8 cellular contexts compared by ENCODE assay signal in the genomic region with DNA sequence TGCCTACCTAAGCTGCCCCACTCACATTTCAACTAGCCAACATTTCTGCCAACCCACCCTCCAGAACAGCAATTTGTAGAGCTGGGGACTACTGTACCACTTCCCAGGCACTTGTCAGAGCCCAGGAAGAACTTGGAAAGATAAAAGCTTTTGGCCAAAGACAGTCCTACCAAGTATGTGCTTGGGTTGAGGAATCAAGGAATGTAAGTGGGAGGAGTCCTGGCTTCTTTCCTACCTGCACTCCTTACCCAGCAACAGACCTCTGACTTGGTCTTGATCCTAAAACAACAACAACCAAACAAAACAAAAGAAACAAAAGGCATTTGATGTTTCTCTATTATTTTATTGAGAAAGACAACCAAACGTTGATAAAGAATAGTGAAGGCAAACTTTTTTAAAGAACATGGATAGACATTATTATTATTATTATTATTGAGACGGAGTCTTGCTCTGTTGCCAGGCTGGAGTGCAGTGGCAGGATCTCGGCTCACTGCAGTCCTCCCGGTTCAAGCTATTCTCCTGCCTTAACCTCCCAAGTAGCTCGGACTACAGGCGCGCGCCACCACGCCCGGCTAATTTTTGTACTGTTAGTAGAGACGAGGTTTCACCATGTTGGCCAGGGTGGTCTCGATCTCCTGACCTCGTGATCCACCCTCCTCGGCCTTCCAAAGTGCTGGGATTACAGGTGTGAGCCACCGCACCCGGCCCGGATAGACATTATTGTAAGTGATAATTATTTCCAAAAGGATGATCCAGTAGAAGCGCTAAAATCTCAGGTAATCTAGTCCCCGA. TPM values are rescaled to one million over a fixed set of nuclear protein-coding genes. Genes with fewer than 3 reads are reported as not detected.
DNase-seq lines count a peak whose midpoint lies in the region; ATAC-seq, FAIRE-seq and TF ChIP-seq lines count a peak whose summit lies in the region.

No MANE protein-coding gene starts in this region.

- H3K4me3 Mint-ChIP-seq in activated CD8-positive, alpha-beta memory T cell treated with anti-CD3 and anti-CD28 coated beads, Interleukin-2, amount 10 ng/mL, durations not matched to agents 7 days and 5 days = peak overlapping the region; percentile 90
- peak overlapping the region; percentile 94 for H3K4me3 Mint-ChIP-seq in activated naive CD8-positive, alpha-beta T cell treated with anti-CD3 and anti-CD28 coated beads, Interleukin-2, amount 50 U/mL, for 24 hours

- no peaks in the 10 kb centered on the region for H3K36me3 ChIP-seq in thoracic aorta

- no peaks in the 10 kb centered on the region for H3K9me3 ChIP-seq in thoracic aorta

- peaks cover 2% of the 10 kb centered on the region for H3K27me3 Mint-ChIP-seq in activated CD8-positive, alpha-beta memory T cell treated with anti-CD3 and anti-CD28 coated beads, Interleukin-2, amount 10 ng/mL, durations not matched to agents 7 days and 5 days
- H3K27me3 Mint-ChIP-seq in activated naive CD8-positive, alpha-beta T cell treated with anti-CD3 and anti-CD28 coated beads, Interleukin-2, amount 50 U/mL, for 24 hours = no peaks in the 10 kb centered on the region

- FAIRE-seq in urothelium cell line (lab: Jason Lieb, UNC) = no peak

- no peaks in the 10 kb centered on the region for H3K36me3 Mint-ChIP-seq in activated CD8-positive, alpha-beta memory T cell treated with anti-CD3 and anti-CD28 coated beads, Interleukin-2, amount 10 ng/mL, durations not matched to agents 7 days and 5 days
- no peaks in the 10 kb centered on the region for H3K36me3 Mint-ChIP-seq in activated naive CD8-positive, alpha-beta T cell treated with anti-CD3 and anti-CD28 coated beads, Interleukin-2, amount 50 U/mL, for 24 hours (ENCODE audit: low read depth)

- H3K9me3 Mint-ChIP-seq in activated CD8-positive, alpha-beta memory T cell treated with anti-CD3 and anti-CD28 coated beads, Interleukin-2, amount 10 ng/mL, durations not matched to agents 7 days and 5 days (ENCODE audit: low read depth) = no peaks in the 10 kb centered on the region
- H3K9me3 Mint-ChIP-seq in activated naive CD8-positive, alpha-beta T cell treated with anti-CD3 and anti-CD28 coated beads, Interleukin-2, amount 50 U/mL, for 24 hours = no peaks in the 10 kb centered on the region

- ATAC-seq in activated CD8-positive, alpha-beta memory T cell treated with anti-CD3 and anti-CD28 coated beads, Interleukin-2, amount 10 ng/mL, durations not matched to agents 7 days and 5 days = no peak
- ATAC-seq in activated naive CD8-positive, alpha-beta T cell treated with anti-CD3 and anti-CD28 coated beads, Interleukin-2, amount 50 U/mL, for 24 hours = no peak
- ATAC-seq in thoracic aorta (ENCODE audit: insufficient number of reproducible peaks, low FRiP score, low read depth) = no peak
- no peak for ATAC-seq in HG02678 (IDR thresholded peaks at IDR 0.05; ENCODE audit: unreplicated experiment)

- no peak for DNase-seq in activated CD8-positive, alpha-beta memory T cell treated with anti-CD3 and anti-CD28 coated beads, Interleukin-2, amount 10 ng/mL, durations not matched to agents 7 days and 5 days
- no peak for DNase-seq in activated CD8-positive, alpha-beta memory T cell treated with anti-CD3 and anti-CD28 coated beads for 24 hours
- DNase-seq in activated naive CD8-positive, alpha-beta T cell treated with anti-CD3 and anti-CD28 coated beads, Interleukin-2, amount 50 U/mL, for 24 hours = no peak
- DNase-seq in kidney tubule cell (ENCODE audit: low spot score) = peak; percentile 57
- DNase-seq in thoracic aorta (ENCODE audit: low spot score) = no peak
- no peak for DNase-seq in activated gamma-delta T cell (lab: John Stamatoyannopoulos, UW)
- DNase-seq in urothelium cell line (ENCODE audit: low spot score) = no peak

- peaks cover 4% of the 10 kb centered on the region for H3K27me3 ChIP-seq in thoracic aorta (replicated peaks; ENCODE audit: insufficient read depth)

- H3K4me3 ChIP-seq in thoracic aorta = peak overlapping the region; percentile 73

- CTCF ChIA-PET in activated CD8-positive, alpha-beta memory T cell treated with anti-CD3 and anti-CD28 coated beads, Interleukin-2, amount 10 ng/mL, durations not matched to agents 7 days and 5 days (lab: Charles Lee) = interaction anchor here (0.8 to 4.9 kb wide), 9 partner anchors 8 to 98 kb away, joined by 3 to 99 read pairs (median 9); no protein-coding TSS in a partner anchor

- peak overlapping the region; percentile 97 for H3K27ac Mint-ChIP-seq in activated CD8-positive, alpha-beta memory T cell treated with anti-CD3 and anti-CD28 coated beads, Interleukin-2, amount 10 ng/mL, durations not matched to agents 7 days and 5 days
- H3K27ac Mint-ChIP-seq in activated naive CD8-positive, alpha-beta T cell treated with anti-CD3 and anti-CD28 coated beads, Interleukin-2, amount 50 U/mL, for 24 hours = peak overlapping the region; percentile 97

- peaks cover 0 to 12% of the 10 kb centered on the region in 2 donors for H3K4me1 ChIP-seq in thoracic aorta (ENCODE audit: control insufficient read depth in 1 of 2, low read depth in 2 of 2)

- peak overlapping the region; percentile 70 to 88 for H3K27ac ChIP-seq in thoracic aorta

- TF ChIP-seq CTCF in thoracic aorta (IDR thresholded peaks at IDR 0.05) = no peak

- H3K4me1 Mint-ChIP-seq in activated CD8-positive, alpha-beta memory T cell treated with anti-CD3 and anti-CD28 coated beads, Interleukin-2, amount 10 ng/mL, durations not matched to agents 7 days and 5 days = peaks cover 36% of the 10 kb centered on the region
- H3K4me1 Mint-ChIP-seq in activated naive CD8-positive, alpha-beta T cell treated with anti-CD3 and anti-CD28 coated beads, Interleukin-2, amount 50 U/mL, for 24 hours = peaks cover 40% of the 10 kb centered on the region

RNA-seq across cellular contexts. Expression of gene ANXA2R, which starts 33.5 kb away (rescaled TPM):
- total RNA-seq in activated CD8-positive, alpha-beta memory T cell treated with anti-CD3 and anti-CD28 coated beads, Interleukin-2, amount 10 ng/mL, durations not matched to agents 7 days and 5 days = 10 to 100 TPM; 14.5 to 32.0 TPM
- 1 to 10 TPM; 3.2 to 5.3 TPM for total RNA-seq in thoracic aorta
